Comparison of ENCODE assay signal across 1 cellular context in the genomic region with DNA sequence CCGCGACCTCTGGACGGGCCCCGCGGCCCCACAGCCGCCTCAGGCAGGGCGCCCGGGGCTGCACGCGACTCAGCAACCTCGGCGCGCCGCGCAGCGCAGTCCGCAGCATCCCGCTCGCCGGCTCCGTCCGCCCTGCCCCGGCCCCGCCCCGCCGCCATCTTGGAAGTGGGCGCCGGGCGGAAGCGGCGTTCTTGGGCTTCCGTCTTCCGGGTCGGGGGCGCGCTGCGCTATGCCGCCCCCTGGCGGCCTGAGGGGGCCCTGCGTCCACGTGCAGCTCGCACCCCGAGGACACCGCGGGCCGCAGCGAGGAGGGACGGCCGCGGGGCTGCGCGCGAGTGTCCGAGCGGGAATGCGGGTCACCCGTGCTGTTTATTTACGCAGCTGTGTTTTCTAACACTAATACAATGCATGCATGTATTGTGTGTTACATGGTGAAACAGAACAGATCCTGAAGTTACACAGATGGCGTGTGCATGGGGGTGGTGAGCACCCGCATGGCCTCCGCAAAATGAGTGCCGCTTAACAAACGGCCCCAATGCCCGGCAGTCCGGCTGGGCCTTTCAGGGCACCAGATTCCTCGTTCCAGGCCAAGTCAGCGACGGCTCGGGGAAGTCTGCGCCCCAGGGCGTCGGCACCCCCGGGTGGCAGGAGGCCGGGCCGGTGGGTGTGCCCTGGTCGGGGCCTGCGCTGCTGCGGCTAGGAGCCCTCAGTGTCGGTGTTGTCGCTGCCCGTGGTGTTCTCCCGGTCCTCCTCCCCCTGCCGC.
TF ChIP-seq lines count a peak whose summit lies in the region.

Gene DNLZ (minus strand): TSS at position 139 of the 763 bp plus-strand sequence. CDS start 30 bp downstream, at position 109.

TF ChIP-seq in GM12878, 131 proteins besides CTCF, POLR2A, EP300 and RAD21 (continued from another document and continues in another):
- TF ChIP-seq, protein P1, sequence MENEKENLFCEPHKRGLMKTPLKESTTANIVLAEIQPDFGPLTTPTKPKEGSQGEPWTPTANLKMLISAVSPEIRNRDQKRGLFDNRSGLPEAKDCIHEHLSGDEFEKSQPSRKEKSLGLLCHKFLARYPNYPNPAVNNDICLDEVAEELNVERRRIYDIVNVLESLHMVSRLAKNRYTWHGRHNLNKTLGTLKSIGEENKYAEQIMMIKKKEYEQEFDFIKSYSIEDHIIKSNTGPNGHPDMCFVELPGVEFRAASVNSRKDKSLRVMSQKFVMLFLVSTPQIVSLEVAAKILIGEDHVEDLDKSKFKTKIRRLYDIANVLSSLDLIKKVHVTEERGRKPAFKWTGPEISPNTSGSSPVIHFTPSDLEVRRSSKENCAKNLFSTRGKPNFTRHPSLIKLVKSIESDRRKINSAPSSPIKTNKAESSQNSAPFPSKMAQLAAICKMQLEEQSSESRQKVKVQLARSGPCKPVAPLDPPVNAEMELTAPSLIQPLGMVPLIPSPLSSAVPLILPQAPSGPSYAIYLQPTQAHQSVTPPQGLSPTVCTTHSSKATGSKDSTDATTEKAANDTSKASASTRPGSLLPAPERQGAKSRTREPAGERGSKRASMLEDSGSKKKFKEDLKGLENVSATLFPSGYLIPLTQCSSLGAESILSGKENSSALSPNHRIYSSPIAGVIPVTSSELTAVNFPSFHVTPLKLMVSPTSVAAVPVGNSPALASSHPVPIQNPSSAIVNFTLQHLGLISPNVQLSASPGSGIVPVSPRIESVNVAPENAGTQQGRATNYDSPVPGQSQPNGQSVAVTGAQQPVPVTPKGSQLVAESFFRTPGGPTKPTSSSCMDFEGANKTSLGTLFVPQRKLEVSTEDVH (IDR thresholded peaks at IDR 0.05; ENCODE audit: low read depth, partially characterized antibody), result no peak
- TF ChIP-seq FOXK2 (IDR thresholded peaks at IDR 0.05), result no peak
- TF ChIP-seq SKIL (IDR thresholded peaks at IDR 0.05; ENCODE audit: low read depth, poor library complexity, severe bottlenecking), result no peak
- no peak for TF ChIP-seq ZNF217 (IDR thresholded peaks at IDR 0.05)
- TF ChIP-seq TCF3 (IDR thresholded peaks at IDR 0.05; ENCODE audit: borderline replicate concordance, insufficient read depth, low read depth, low read length), result no peak
- peak; percentile 88 for TF ChIP-seq MYC (IDR thresholded peaks at IDR 0.05; ENCODE audit: insufficient read depth, insufficient read length, insufficient replicate concordance, low read length, severe bottlenecking)
- TF ChIP-seq, protein P2, sequence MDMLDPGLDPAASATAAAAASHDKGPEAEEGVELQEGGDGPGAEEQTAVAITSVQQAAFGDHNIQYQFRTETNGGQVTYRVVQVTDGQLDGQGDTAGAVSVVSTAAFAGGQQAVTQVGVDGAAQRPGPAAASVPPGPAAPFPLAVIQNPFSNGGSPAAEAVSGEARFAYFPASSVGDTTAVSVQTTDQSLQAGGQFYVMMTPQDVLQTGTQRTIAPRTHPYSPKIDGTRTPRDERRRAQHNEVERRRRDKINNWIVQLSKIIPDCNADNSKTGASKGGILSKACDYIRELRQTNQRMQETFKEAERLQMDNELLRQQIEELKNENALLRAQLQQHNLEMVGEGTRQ (IDR thresholded peaks at IDR 0.05; ENCODE audit: borderline replicate concordance, low read depth, low read length), result no peak
- no peak for TF ChIP-seq EED (IDR thresholded peaks at IDR 0.05; ENCODE audit: low read depth)
- TF ChIP-seq ZBED1 (IDR thresholded peaks at IDR 0.05; ENCODE audit: borderline replicate concordance), result no peak
- TF ChIP-seq YBX1 (IDR thresholded peaks at IDR 0.05), result no peak
- TF ChIP-seq STAT3 (IDR thresholded peaks at IDR 0.05; ENCODE audit: low read depth, low read length), result no peak
- TF ChIP-seq, protein P3, sequence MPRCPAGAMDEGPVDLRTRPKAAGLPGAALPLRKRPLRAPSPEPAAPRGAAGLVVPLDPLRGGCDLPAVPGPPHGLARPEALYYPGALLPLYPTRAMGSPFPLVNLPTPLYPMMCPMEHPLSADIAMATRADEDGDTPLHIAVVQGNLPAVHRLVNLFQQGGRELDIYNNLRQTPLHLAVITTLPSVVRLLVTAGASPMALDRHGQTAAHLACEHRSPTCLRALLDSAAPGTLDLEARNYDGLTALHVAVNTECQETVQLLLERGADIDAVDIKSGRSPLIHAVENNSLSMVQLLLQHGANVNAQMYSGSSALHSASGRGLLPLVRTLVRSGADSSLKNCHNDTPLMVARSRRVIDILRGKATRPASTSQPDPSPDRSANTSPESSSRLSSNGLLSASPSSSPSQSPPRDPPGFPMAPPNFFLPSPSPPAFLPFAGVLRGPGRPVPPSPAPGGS (IDR thresholded peaks at IDR 0.05; ENCODE audit: borderline replicate concordance, insufficient read depth, low read depth, low read length, poor library complexity, severe bottlenecking), result peak; percentile 10
- no peak for TF ChIP-seq ZSCAN29 (IDR thresholded peaks at IDR 0.05)
- TF ChIP-seq YY1 (IDR thresholded peaks at IDR 0.05; ENCODE audit: low read depth, low read length), result peak; percentile 99
- TF ChIP-seq USF1 (IDR thresholded peaks at IDR 0.05; ENCODE audit: borderline replicate concordance, extremely low read length, insufficient read depth, low read depth, low read length), result no peak
- TF ChIP-seq POU2F2 (IDR thresholded peaks at IDR 0.05; ENCODE audit: borderline replicate concordance, low read depth, low read length), result peak; percentile 11; the same call in 1 of the 3 replicates
- TF ChIP-seq HCFC1 (IDR thresholded peaks at IDR 0.05; ENCODE audit: low read length), result peak; percentile 82
- TF ChIP-seq NR2C1 (IDR thresholded peaks at IDR 0.05), result peak; percentile 89
- TF ChIP-seq, protein P4, sequence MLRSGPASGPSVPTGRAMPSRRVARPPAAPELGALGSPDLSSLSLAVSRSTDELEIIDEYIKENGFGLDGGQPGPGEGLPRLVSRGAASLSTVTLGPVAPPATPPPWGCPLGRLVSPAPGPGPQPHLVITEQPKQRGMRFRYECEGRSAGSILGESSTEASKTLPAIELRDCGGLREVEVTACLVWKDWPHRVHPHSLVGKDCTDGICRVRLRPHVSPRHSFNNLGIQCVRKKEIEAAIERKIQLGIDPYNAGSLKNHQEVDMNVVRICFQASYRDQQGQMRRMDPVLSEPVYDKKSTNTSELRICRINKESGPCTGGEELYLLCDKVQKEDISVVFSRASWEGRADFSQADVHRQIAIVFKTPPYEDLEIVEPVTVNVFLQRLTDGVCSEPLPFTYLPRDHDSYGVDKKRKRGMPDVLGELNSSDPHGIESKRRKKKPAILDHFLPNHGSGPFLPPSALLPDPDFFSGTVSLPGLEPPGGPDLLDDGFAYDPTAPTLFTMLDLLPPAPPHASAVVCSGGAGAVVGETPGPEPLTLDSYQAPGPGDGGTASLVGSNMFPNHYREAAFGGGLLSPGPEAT (IDR thresholded peaks at IDR 0.05; ENCODE audit: low read depth), result no peak
- TF ChIP-seq ZZZ3 (IDR thresholded peaks at IDR 0.05; ENCODE audit: control insufficient read depth, insufficient read length, low read depth), result no peak
- no peak for TF ChIP-seq FOXM1 (IDR thresholded peaks at IDR 0.05; ENCODE audit: low read depth, low read length)
- TF ChIP-seq HDAC2 (IDR thresholded peaks at IDR 0.05), result no peak
- TF ChIP-seq, protein P5, sequence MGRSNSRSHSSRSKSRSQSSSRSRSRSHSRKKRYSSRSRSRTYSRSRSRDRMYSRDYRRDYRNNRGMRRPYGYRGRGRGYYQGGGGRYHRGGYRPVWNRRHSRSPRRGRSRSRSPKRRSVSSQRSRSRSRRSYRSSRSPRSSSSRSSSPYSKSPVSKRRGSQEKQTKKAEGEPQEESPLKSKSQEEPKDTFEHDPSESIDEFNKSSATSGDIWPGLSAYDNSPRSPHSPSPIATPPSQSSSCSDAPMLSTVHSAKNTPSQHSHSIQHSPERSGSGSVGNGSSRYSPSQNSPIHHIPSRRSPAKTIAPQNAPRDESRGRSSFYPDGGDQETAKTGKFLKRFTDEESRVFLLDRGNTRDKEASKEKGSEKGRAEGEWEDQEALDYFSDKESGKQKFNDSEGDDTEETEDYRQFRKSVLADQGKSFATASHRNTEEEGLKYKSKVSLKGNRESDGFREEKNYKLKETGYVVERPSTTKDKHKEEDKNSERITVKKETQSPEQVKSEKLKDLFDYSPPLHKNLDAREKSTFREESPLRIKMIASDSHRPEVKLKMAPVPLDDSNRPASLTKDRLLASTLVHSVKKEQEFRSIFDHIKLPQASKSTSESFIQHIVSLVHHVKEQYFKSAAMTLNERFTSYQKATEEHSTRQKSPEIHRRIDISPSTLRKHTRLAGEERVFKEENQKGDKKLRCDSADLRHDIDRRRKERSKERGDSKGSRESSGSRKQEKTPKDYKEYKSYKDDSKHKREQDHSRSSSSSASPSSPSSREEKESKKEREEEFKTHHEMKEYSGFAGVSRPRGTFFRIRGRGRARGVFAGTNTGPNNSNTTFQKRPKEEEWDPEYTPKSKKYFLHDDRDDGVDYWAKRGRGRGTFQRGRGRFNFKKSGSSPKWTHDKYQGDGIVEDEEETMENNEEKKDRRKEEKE (IDR thresholded peaks at IDR 0.05), result no peak
- TF ChIP-seq, protein P6, sequence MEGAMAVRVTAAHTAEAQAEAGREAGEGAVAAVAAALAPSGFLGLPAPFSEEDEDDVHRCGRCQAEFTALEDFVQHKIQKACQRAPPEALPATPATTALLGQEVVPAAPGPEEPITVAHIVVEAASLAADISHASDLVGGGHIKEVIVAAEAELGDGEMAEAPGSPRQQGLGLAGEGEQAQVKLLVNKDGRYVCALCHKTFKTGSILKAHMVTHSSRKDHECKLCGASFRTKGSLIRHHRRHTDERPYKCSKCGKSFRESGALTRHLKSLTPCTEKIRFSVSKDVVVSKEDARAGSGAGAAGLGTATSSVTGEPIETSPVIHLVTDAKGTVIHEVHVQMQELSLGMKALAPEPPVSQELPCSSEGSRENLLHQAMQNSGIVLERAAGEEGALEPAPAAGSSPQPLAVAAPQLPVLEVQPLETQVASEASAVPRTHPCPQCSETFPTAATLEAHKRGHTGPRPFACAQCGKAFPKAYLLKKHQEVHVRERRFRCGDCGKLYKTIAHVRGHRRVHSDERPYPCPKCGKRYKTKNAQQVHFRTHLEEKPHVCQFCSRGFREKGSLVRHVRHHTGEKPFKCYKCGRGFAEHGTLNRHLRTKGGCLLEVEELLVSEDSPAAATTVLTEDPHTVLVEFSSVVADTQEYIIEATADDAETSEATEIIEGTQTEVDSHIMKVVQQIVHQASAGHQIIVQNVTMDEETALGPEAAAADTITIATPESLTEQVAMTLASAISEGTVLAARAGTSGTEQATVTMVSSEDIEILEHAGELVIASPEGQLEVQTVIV (IDR thresholded peaks at IDR 0.05; ENCODE audit: borderline replicate concordance, partially characterized antibody), result no peak
- TF ChIP-seq, protein P7, sequence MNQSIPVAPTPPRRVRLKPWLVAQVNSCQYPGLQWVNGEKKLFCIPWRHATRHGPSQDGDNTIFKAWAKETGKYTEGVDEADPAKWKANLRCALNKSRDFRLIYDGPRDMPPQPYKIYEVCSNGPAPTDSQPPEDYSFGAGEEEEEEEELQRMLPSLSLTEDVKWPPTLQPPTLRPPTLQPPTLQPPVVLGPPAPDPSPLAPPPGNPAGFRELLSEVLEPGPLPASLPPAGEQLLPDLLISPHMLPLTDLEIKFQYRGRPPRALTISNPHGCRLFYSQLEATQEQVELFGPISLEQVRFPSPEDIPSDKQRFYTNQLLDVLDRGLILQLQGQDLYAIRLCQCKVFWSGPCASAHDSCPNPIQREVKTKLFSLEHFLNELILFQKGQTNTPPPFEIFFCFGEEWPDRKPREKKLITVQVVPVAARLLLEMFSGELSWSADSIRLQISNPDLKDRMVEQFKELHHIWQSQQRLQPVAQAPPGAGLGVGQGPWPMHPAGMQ (IDR thresholded peaks at IDR 0.05; ENCODE audit: borderline replicate concordance), result no peak
- TF ChIP-seq PAX5 (IDR thresholded peaks at IDR 0.05; ENCODE audit: borderline replicate concordance, low read depth, low read length), result peak; percentile 25; the same call in 1 of the 2 replicates
- TF ChIP-seq EGR1 (IDR thresholded peaks at IDR 0.05; ENCODE audit: borderline replicate concordance in 1 of 2, low read depth in 2 of 2, low read length in 2 of 2), result peak in 1 of 2 experiments; percentile 89; a peak in 2 of 3 replicates
- peak; percentile 51; the same call in 1 of the 2 replicates for TF ChIP-seq CHD2 (IDR thresholded peaks at IDR 0.05; ENCODE audit: borderline replicate concordance, low read depth, low read length)
- 0 out of 2 replicates have a peak, but pooled peaks have one; percentile 68 for TF ChIP-seq RB1 (IDR thresholded peaks at IDR 0.05; ENCODE audit: borderline replicate concordance)
- TF ChIP-seq CBX5 (IDR thresholded peaks at IDR 0.05; ENCODE audit: low read depth), result peak; percentile 78; the same call in 1 of the 2 replicates
- TF ChIP-seq ZNF24 (IDR thresholded peaks at IDR 0.05), result peak; percentile 27; the same call in 1 of the 2 replicates
